ENCODE assay signal across 22 cellular contexts in the genomic region with DNA sequence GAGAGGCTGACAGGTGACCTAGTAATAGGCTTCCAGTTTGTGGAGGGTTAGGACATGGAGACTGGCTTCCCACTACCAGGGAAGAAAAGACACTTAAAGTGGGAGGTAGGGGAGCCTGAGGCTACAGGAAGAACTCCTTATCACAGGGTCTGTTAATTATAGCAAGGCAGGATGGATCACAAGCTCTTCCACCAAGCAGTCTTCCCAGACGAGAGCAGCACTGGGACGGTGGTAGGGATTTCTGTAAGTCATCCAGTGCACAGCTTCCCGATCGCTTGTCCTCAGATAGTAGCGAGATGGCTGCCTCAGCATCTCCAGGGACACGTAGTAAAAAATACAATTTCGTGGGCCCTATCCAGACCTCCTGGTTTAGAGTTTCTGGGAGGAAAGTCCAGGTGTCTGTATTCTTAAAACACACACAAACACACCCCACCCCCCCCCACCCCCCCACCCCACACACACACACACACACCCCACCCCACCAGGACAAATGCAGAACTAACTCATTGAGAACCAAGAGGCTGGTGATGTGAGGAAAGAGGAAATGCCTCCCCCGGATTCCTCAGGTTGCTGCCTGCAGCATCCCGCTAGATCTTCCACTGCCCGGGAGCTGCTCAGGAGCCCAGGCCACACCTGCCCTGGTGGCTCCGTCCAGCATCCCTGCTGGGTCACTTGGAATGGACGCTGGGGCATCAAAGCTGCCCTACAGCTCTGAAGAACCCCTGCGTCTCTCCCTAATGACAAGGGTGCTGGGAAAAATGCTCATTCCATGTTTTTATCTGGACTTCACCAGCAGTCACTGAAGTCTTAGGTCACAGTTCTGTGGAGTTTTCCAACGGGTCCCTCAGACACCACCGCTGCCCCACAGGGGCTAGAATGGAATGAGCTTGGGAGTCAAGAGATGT.
A peak's percentile ranks its signal among the peaks of the same experiment; 100 is the strongest.
DNase-seq lines count a peak whose midpoint lies in the region; ATAC-seq, FAIRE-seq and TF ChIP-seq lines count a peak whose summit lies in the region.
"Had no signal": no experiment of that assay in that cellular context is flagged by ENCODE, and none has a peak within 500 bp of the region (broad histone marks: within the 10 kb centered on the region; RNA-seq: fewer than 3 reads in every experiment).

No MANE protein-coding gene starts in this region.

- no peak overlapping the region for H2AFZ ChIP-seq in HepG2 (ENCODE audit: low read length)
- H2AFZ ChIP-seq: hepatocyte had no signal

- H4K20me1 ChIP-seq in HepG2 (ENCODE audit: insufficient read depth, low read length), result no peaks in the 10 kb centered on the region

- ATAC-seq in heart left ventricle (no peak), HG02588 (IDR thresholded peaks at IDR 0.05; ENCODE audit: unreplicated experiment) (no peak), HepG2 (no peak; the same call in 1 of the 3 replicates), GM21737 (IDR thresholded peaks at IDR 0.05; ENCODE audit: unreplicated experiment) (no peak)
- ATAC-seq: effector memory CD8-positive, alpha-beta T cell; natural killer cell treated with Interleukin-12 subunit alpha and Interleukin-12 subunit beta and Interleukin-15 and Interleukin-18, amount 100 ng/mL, for 72 hours had no signal

- H3K27me3 ChIP-seq in heart left ventricle (no peaks in the 10 kb centered on the region), SJSA1 (replicated peaks) (no peaks in the 10 kb centered on the region), HepG2 (ENCODE audit: control insufficient read depth in 1 of 2, insufficient read depth in 2 of 2, low read length in 2 of 2) (peaks cover 3 to 19% of the 10 kb centered on the region in 2 experiments; a peak in 4 of 5 replicates)
- H3K27me3 ChIP-seq: adrenal gland, hepatocyte had no signal

- H3K36me3 ChIP-seq in heart left ventricle (no peaks in the 10 kb centered on the region), SJSA1 (no peaks in the 10 kb centered on the region), HepG2 (replicated peaks in 1 of 2; ENCODE audit: control insufficient read depth in 1 of 2, insufficient read depth in 2 of 2, low read length in 2 of 2) (no peaks in the 10 kb centered on the region)
- H3K36me3 ChIP-seq: adrenal gland had no signal

- POLR2A ChIA-PET in HepG2 (lab: Yijun Ruan, JAX), result no interaction called here

- DNase-seq in heart left ventricle (peak in 1 of 5 donors; percentile 11), cardiac septum (ENCODE audit: low spot score) (no peak), SJSA1 (ENCODE audit: low read depth in 1 of 2, low spot score in 2 of 2) (no peak), islet precursor cell (peak; percentile 50), activated T-cell treated with anti-CD3 and anti-CD28 coated beads for 4 hours (no peak), HepG2 (ENCODE audit: low spot score) (no peak)
- DNase-seq: activated gamma-delta T cell; adrenal gland; C1 segment of cervical spinal cord; cerebellar nuclear complex; effector memory CD8-positive, alpha-beta T cell; mesenchymal stem cell; NCI-H1694 treated with DMSO at 0.1 percent for 48 hours; NCI-H2227 treated with DMSO at 0.1 percent for 48 hours; NK-92 treated with Interleukin-12 subunit alpha and Interleukin-12 subunit beta, amount 100 ng/mL, for 24 hours; stimulated activated CD8-positive, alpha-beta memory T cell treated with anti-CD3 and anti-CD28 coated beads, Interleukin-4, amount 100 ng/mL, for 48 hours; substantia nigra had no signal

- TF ChIP-seq EP300 in HepG2 (IDR thresholded peaks at IDR 0.05; ENCODE audit: low read depth in 2 of 2, low read length in 2 of 2) (no peak), HepG2 (CRISPR knock-in tag; IDR thresholded peaks at IDR 0.05; ENCODE audit: borderline replicate concordance) (no peak)

- H3K9ac ChIP-seq in HepG2 (ENCODE audit: insufficient read depth, low read depth, low read length), result no peak overlapping the region

- no peak for FAIRE-seq in HepG2 (lab: Jason Lieb, UNC)
- FAIRE-seq: A549 had no signal

- H3K27ac ChIP-seq in heart left ventricle, result peak overlapping the region in 8 of 12 donors; percentile 14 to 78 (median 71)
- peak overlapping the region; percentile 98 for H3K27ac ChIP-seq in SJSA1
- H3K27ac ChIP-seq in HepG2 (ENCODE audit: extremely low read length, insufficient read depth, low read length), result no peak overlapping the region
- H3K27ac ChIP-seq: A549, adrenal gland had no signal

- H3K4me1 ChIP-seq in heart left ventricle (peaks cover 0 to 72% (median 37%) of the 10 kb centered on the region in 12 donors), SJSA1 (replicated peaks) (peaks cover 29% of the 10 kb centered on the region), HepG2 (ENCODE audit: insufficient read depth, low read length) (no peaks in the 10 kb centered on the region)
- H3K4me1 ChIP-seq: A549 had no signal

- in situ Hi-C loops in HepG2 (cut with HindIII; ENCODE audit: extremely low pct_ligation_motif_present, low pct_unique_long_range_greater_than_20kb), result no loop called here

- no peak overlapping the region for H3K4me3 ChIP-seq in heart left ventricle
- no peak overlapping the region for H3K4me3 ChIP-seq in SJSA1
- H3K4me3 ChIP-seq in HepG2 (replicated peaks in 1 of 3; ENCODE audit: insufficient read depth in 1 of 3, low read depth in 2 of 3, low read length in 3 of 3), result no peak overlapping the region
- H3K4me3 ChIP-seq: A549, adrenal gland, hepatocyte had no signal

- intact Hi-C loops in heart left ventricle (cut with DNase I), result loop anchor here in 1 of 10 donors (2.0 kb wide), 1 partner anchor 221 kb away; no protein-coding TSS in a partner anchor
- intact Hi-C loops in cardiac septum (cut with DNase I), result no loop called here
- intact Hi-C loops in HepG2 (cut with micrococcal nuclease; ENCODE audit: unreplicated experiment), result no loop called here

- TF ChIP-seq POLR2A in heart left ventricle (IDR thresholded peaks at IDR 0.05) (no peak), HepG2 (IDR thresholded peaks at IDR 0.05; ENCODE audit: insufficient read depth in 1 of 2, low read depth in 2 of 2, low read length in 2 of 2) (no peak)

- no peak overlapping the region for H3K4me2 ChIP-seq in HepG2 (ENCODE audit: low read depth, low read length)
- H3K4me2 ChIP-seq: A549, hepatocyte had no signal

- BruUV-seq in HepG2 (replicated peaks; lab: Mats Ljungman, UMichigan), result no TSS peak

- WGBS in heart left ventricle, 4 donors, result 53 to 61% (median 58%) methylated on average over 13 to 15 of the region's 15 CpGs
- 22% methylated on average over 10 of the region's 15 CpGs for WGBS in HepG2 (ENCODE audit: low lambda C conversion rate)

- no peaks in the 10 kb centered on the region for H3K79me2 ChIP-seq in HepG2 (ENCODE audit: insufficient read depth, low read length)
- H3K79me2 ChIP-seq: hepatocyte had no signal

- CTCF ChIA-PET in HepG2 (lab: Yijun Ruan, JAX; ENCODE audit: low intra/inter-chr PET ratio, low total read pairs), result no interaction called here

- no peak for TF ChIP-seq RAD21 in HepG2 (CRISPR knock-in tag; IDR thresholded peaks at IDR 0.05)

- no peak for TF ChIP-seq CTCF in heart left ventricle (IDR thresholded peaks at IDR 0.05)
- TF ChIP-seq CTCF in HepG2 (CRISPR knock-in tag; IDR thresholded peaks at IDR 0.05), result no peak

- H3K9me3 ChIP-seq in heart left ventricle, result no peaks in the 10 kb centered on the region
- no peaks in the 10 kb centered on the region for H3K9me3 ChIP-seq in SJSA1 (replicated peaks)
- H3K9me3 ChIP-seq in HepG2 (ENCODE audit: low read length), result no peaks in the 10 kb centered on the region
- H3K9me3 ChIP-seq: A549, adrenal gland had no signal

TF ChIP-seq in HepG2, 621 proteins besides CTCF, POLR2A, EP300 and RAD21:
- TF ChIP-seq SMYD3 (CRISPR knock-in tag; IDR thresholded peaks at IDR 0.05) (no peak), FOXK2 (IDR thresholded peaks at IDR 0.05) (no peak), MEIS1 (CRISPR knock-in tag; IDR thresholded peaks at IDR 0.05; ENCODE audit: borderline replicate concordance) (no peak), TAF1 (CRISPR knock-in tag; IDR thresholded peaks at IDR 0.05) (no peak), MAFK (conservative IDR thresholded peaks at IDR 0.05 in 1 of 2, IDR thresholded peaks at IDR 0.05 in 1 of 2; ENCODE audit: low read length in 2 of 2) (no peak), TCF12 (IDR thresholded peaks at IDR 0.05) (no peak), TCF12 (CRISPR knock-in tag; IDR thresholded peaks at IDR 0.05) (no peak), FLYWCH1 (CRISPR knock-in tag; IDR thresholded peaks at IDR 0.05) (no peak)
- TF ChIP-seq, protein P1, sequence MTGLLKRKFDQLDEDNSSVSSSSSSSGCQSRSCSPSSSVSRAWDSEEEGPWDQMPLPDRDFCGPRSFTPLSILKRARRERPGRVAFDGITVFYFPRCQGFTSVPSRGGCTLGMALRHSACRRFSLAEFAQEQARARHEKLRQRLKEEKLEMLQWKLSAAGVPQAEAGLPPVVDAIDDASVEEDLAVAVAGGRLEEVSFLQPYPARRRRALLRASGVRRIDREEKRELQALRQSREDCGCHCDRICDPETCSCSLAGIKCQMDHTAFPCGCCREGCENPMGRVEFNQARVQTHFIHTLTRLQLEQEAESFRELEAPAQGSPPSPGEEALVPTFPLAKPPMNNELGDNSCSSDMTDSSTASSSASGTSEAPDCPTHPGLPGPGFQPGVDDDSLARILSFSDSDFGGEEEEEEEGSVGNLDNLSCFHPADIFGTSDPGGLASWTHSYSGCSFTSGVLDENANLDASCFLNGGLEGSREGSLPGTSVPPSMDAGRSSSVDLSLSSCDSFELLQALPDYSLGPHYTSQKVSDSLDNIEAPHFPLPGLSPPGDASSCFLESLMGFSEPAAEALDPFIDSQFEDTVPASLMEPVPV (CRISPR knock-in tag; IDR thresholded peaks at IDR 0.05), result no peak
TF ChIP-seq in HepG2: peak in this region for 0.
